8 cellular contexts compared by ENCODE assay signal in genomic region chr5:181173420-181174342, GRCh38. TPM values are rescaled to one million over a fixed set of nuclear protein-coding genes. Genes with fewer than 3 reads are reported as not detected.
DNase-seq lines count a peak whose midpoint lies in the region; ATAC-seq, FAIRE-seq and TF ChIP-seq lines count a peak whose summit lies in the region.

No MANE protein-coding gene starts in this region.

- H3K4me3 Mint-ChIP-seq in chondrocyte (ENCODE audit: unreplicated experiment) = peak overlapping the region; percentile 23

- H3K4me3 ChIP-seq in GM08714 (ENCODE audit: low read length) (peak overlapping the region; percentile 51; the same call in 1 of the 2 replicates), SJSA1 (peak overlapping the region; percentile 12; the same call in 1 of the 2 replicates), pancreas (no peak overlapping the region)

- ATAC-seq in HG02610 (IDR thresholded peaks at IDR 0.05; ENCODE audit: unreplicated experiment) (peak; percentile 41), pancreas (peak in 3 of 4 donors; percentile 41 to 59 (median 57))

- DNase-seq in SJSA1 (ENCODE audit: low read depth in 1 of 2, low spot score in 2 of 2) (peak; percentile 70 to 74), chondrocyte (ENCODE audit: low spot score) (no peak), pancreas (no peak), NCI-H146 treated with DMSO at 0.1 percent for 48 hours (lab: John Stamatoyannopoulos, UW; ENCODE audit: unreplicated experiment) (no peak), SKM-1 (lab: John Stamatoyannopoulos, UW; ENCODE audit: unreplicated experiment) (no peak), DMS79 (lab: John Stamatoyannopoulos, UW) (no peak)

- FAIRE-seq in pancreas (lab: Jason Lieb, UNC) = no peak

- no peaks in the 10 kb centered on the region for H3K9me3 Mint-ChIP-seq in chondrocyte (ENCODE audit: low read depth)

- H3K4me1 Mint-ChIP-seq in chondrocyte (ENCODE audit: low read depth) = peaks cover 33% of the 10 kb centered on the region

- 0 out of 2 replicates have a peak, but pooled peaks cover 4% of the 10 kb centered on the region for H3K9me3 ChIP-seq in SJSA1 (replicated peaks)
- no peaks in the 10 kb centered on the region for H3K9me3 ChIP-seq in pancreas

- peaks cover 14% of the 10 kb centered on the region for H3K27me3 ChIP-seq in SJSA1 (replicated peaks)
- H3K27me3 ChIP-seq in pancreas = peaks cover 8 to 47% (median 12%) of the 10 kb centered on the region in 4 donors

- peak overlapping the region; percentile 3 for H3K27ac Mint-ChIP-seq in chondrocyte (ENCODE audit: unreplicated experiment)

- no peak overlapping the region for H3K27ac ChIP-seq in SJSA1
- no peak overlapping the region for H3K27ac ChIP-seq in pancreas

- peaks cover 41% of the 10 kb centered on the region for H3K27me3 Mint-ChIP-seq in chondrocyte (ENCODE audit: low read depth)

- intact Hi-C loops in pancreas (cut with DNase I) = no loop called here

- peaks cover 20% of the 10 kb centered on the region for H3K4me1 ChIP-seq in SJSA1 (replicated peaks)
- no peaks in the 10 kb centered on the region for H3K4me1 ChIP-seq in pancreas

- H3K36me3 ChIP-seq in SJSA1 (no peaks in the 10 kb centered on the region), pancreas (no peaks in the 10 kb centered on the region)

- H3K36me3 Mint-ChIP-seq in chondrocyte (ENCODE audit: low read depth) = peaks cover 2% of the 10 kb centered on the region

- peak; percentile 11 for TF ChIP-seq CTCF in chondrocyte (IDR thresholded peaks at IDR 0.05)
- TF ChIP-seq CTCF in pancreas (IDR thresholded peaks at IDR 0.05) = no peak

- WGBS in pancreas, 2 donors = 6% methylated on average over 50 of the region's 50 CpGs

RNA-seq across cellular contexts. Expression of gene OR2V2, which starts 26.3 kb away (rescaled TPM):
- not detected in 2 replicates for total RNA-seq in SJSA1 (2014; rRNA removed; shearing (Covaris generic))
- total RNA-seq in chondrocyte (not detected in 3 replicates), pancreas (not detected)
- not detected for polyA plus RNA-seq in pancreas

RNA-seq across cellular contexts. Expression of gene TRIM7, which starts 31.3 kb away (rescaled TPM):
- 28.0 and 45.2 TPM in 2 replicates for total RNA-seq in SJSA1 (2014; rRNA removed; shearing (Covaris generic))
- 4.2 to 8.1 TPM (median 5.7 TPM) in 3 replicates for total RNA-seq in chondrocyte
- total RNA-seq in pancreas = 10 to 100 TPM in 1 of 6 donors, 1 to 10 TPM in 5; 1.9 to 11.1 (median 3.9) TPM
- 1 to 10 TPM; 2.4 to 3.0 TPM for polyA plus RNA-seq in pancreas

RNA-seq across cellular contexts. Expression of gene OR2V1, which starts 42.7 kb away (rescaled TPM):
- not detected in 2 replicates for total RNA-seq in SJSA1 (2014; rRNA removed; shearing (Covaris generic))
- total RNA-seq in chondrocyte (not detected in 3 replicates), pancreas (not detected)
- polyA plus RNA-seq in pancreas = not detected

RNA-seq across cellular contexts. Expression of gene TRIM41, which starts 49.4 kb away (rescaled TPM):
- 10.6 and 14.0 TPM in 2 replicates for total RNA-seq in SJSA1 (2014; rRNA removed; shearing (Covaris generic))
- 17.9 to 24.3 TPM (median 19.3 TPM) in 3 replicates for total RNA-seq in chondrocyte
- total RNA-seq in pancreas = 10 to 100 TPM; 11.4 to 22.1 (median 12.1) TPM
- 10 to 100 TPM; 17.3 to 28.7 TPM for polyA plus RNA-seq in pancreas

Comparison
In these comparisons a context has a peak if more than half of its experiments do, and no peak if none do; other contexts are left out.
1. H3K4me3 ChIP-seq: peak in GM08714 (single experiment) and SJSA1 (single experiment); none in pancreas (0 of 4).
2. DNase-seq: peak in SJSA1 (2 of 2); none in chondrocyte (single experiment), pancreas (0 of 6), NCI-H146 treated with DMSO at 0.1 percent for 48 hours (single experiment), SKM-1 (single experiment) and DMS79 (single experiment).